In genomic region chr15:50968353-50968752, GRCh38 we compare ENCODE assay signal across 34 cellular contexts.
"Had no signal": no experiment of that assay in that cellular context is flagged by ENCODE, and none has a peak within 500 bp of the region (broad histone marks: within the 10 kb centered on the region; RNA-seq: fewer than 3 reads in every experiment).

No MANE protein-coding gene starts in this region.

- ATAC-seq: activated CD4-positive, alpha-beta T cell treated with anti-CD3 and anti-CD28 coated beads for 36 hours; activated T-cell treated with anti-CD3 and anti-CD28 coated beads, Interleukin-2, amount 50 U/mL, for 72 hours; left lung; lower lobe of right lung; naive thymus-derived CD8-positive, alpha-beta T cell; pancreas; sciatic nerve; stimulated activated naive B cell treated with anti-CD40 and anti-IgM and Interleukin-4, amounts not matched to agents 10 μg/mL and 1 μg/mL and 100 μg/mL, for 72 hours had no signal

- DNase-seq: activated CD4-positive, alpha-beta T cell treated with anti-CD3 and anti-CD28 coated beads for 36 hours; activated CD4-positive, alpha-beta T cell treated with anti-CD3 and anti-CD28 coated beads, Interleukin-2, amount 50 U/mL, for 4 hours; activated CD4-positive, CD25-positive, alpha-beta regulatory T cell; activated effector memory CD4-positive, alpha-beta T cell treated with Interleukin-2 at 50 U/mL for 16 hours; activated naive CD4-positive, alpha-beta T cell treated with Interleukin-2 at 50 U/mL for 16 hours; activated T-cell treated with anti-CD3 and anti-CD28 coated beads for 4 hours; activated T-cell treated with anti-CD3 and anti-CD28 coated beads, Interleukin-2, amount 50 U/mL, for 72 hours; cortex of kidney; endodermal cell; head of caudate nucleus; hypothalamus; immature natural killer cell; left lung; lower lobe of right lung; mesenchymal stem cell; naive thymus-derived CD8-positive, alpha-beta T cell; nucleus accumbens; pancreas; retina; stimulated activated CD4-positive, alpha-beta T cell treated with anti-CD3 and anti-CD28 coated beads, Interleukin-1b, Interleukin-23, amount 100 ng/mL, for 48 hours; stimulated activated CD4-positive, alpha-beta T cell treated with anti-CD3 and anti-CD28 coated beads, Interleukin-4, amount 100 ng/mL, for 4 hours; stimulated activated naive B cell treated with anti-CD40 and anti-IgM and Interleukin-4, amounts not matched to agents 10 μg/mL and 1 μg/mL and 100 μg/mL, for 72 hours; stomach; thyroid gland; upper lobe of left lung had no signal

- H3K4me1 Mint-ChIP-seq: brain; endodermal cell; immature natural killer cell; neural crest cell; stimulated activated naive B cell treated with anti-CD40 and anti-IgM and Interleukin-4, amounts not matched to agents 10 μg/mL and 1 μg/mL and 100 μg/mL, for 72 hours had no signal

- H3K27ac Mint-ChIP-seq: activated CD4-positive, alpha-beta T cell treated with anti-CD3 and anti-CD28 coated beads for 36 hours; activated naive CD8-positive, alpha-beta T cell; activated T-cell treated with anti-CD3 and anti-CD28 coated beads, Interleukin-2, amount 50 U/mL, for 72 hours; brain; endodermal cell; immature natural killer cell; naive thymus-derived CD8-positive, alpha-beta T cell; stimulated activated naive B cell treated with anti-CD40 and anti-IgM and Interleukin-4, amounts not matched to agents 10 μg/mL and 1 μg/mL and 100 μg/mL, for 72 hours had no signal

- H3K27me3 Mint-ChIP-seq: activated CD4-positive, alpha-beta T cell treated with anti-CD3 and anti-CD28 coated beads for 36 hours; activated naive CD8-positive, alpha-beta T cell; naive thymus-derived CD8-positive, alpha-beta T cell; stimulated activated naive B cell treated with anti-CD40 and anti-IgM and Interleukin-4, amounts not matched to agents 10 μg/mL and 1 μg/mL and 100 μg/mL, for 72 hours had no signal

- H3K4me3 ChIP-seq: ascending aorta, esophagus muscularis mucosa, left lung, lower lobe of right lung, pancreas, prostate gland, smooth muscle cell, stomach, thyroid gland, upper lobe of left lung, vagina had no signal

- H3K4me3 Mint-ChIP-seq: activated CD4-positive, alpha-beta T cell treated with anti-CD3 and anti-CD28 coated beads for 36 hours; activated naive CD8-positive, alpha-beta T cell; activated T-cell treated with anti-CD3 and anti-CD28 coated beads, Interleukin-2, amount 50 U/mL, for 72 hours; brain; endodermal cell; immature natural killer cell; naive thymus-derived CD8-positive, alpha-beta T cell; neural crest cell; stimulated activated naive B cell treated with anti-CD40 and anti-IgM and Interleukin-4, amounts not matched to agents 10 μg/mL and 1 μg/mL and 100 μg/mL, for 72 hours had no signal
